ENCODE assay signal across 19 cellular contexts in genomic region chr12:91194500-91194899, GRCh38. TPM values are rescaled to one million over a fixed set of nuclear protein-coding genes. Genes with fewer than 3 reads are reported as not detected.
A peak's percentile ranks its signal among the peaks of the same experiment; 100 is the strongest.
DNase-seq lines count a peak whose midpoint lies in the region; ATAC-seq, FAIRE-seq and TF ChIP-seq lines count a peak whose summit lies in the region.
"Had no signal": no experiment of that assay in that cellular context is flagged by ENCODE, and none has a peak within 500 bp of the region (broad histone marks: within the 10 kb centered on the region; RNA-seq: fewer than 3 reads in every experiment).

No MANE protein-coding gene starts in this region.

- TF ChIP-seq CTCF in IMR-90 (conservative IDR thresholded peaks at IDR 0.05; ENCODE audit: low read depth, low read length) = no peak
- TF ChIP-seq CTCF in astrocyte (IDR thresholded peaks at IDR 0.05; ENCODE audit: insufficient read depth, low read depth, low read length) = no peak
- no peak for TF ChIP-seq CTCF in foreskin keratinocyte (conservative IDR thresholded peaks at IDR 0.05)
- TF ChIP-seq CTCF in right atrium auricular region (IDR thresholded peaks at IDR 0.05) = no peak
- no peak for TF ChIP-seq CTCF in ovary (IDR thresholded peaks at IDR 0.05)

- peaks cover 8% of the 10 kb centered on the region for H3K4me1 Mint-ChIP-seq in astrocyte (ENCODE audit: low read depth, unreplicated experiment)
- H3K4me1 Mint-ChIP-seq: CD14-positive monocyte had no signal

- WGBS in IMR-90 (ENCODE audit: extremely low coverage in 2 of 2, insufficient read length in 1 of 2), 2 experiments = no CpG with 5 or more reads among the region's 2 CpGs
- WGBS in ovary, 3 donors = 68 to 77% (median 69%) methylated on average over 2 of the region's 2 CpGs

- H4K20me1 ChIP-seq in IMR-90 (ENCODE audit: insufficient read depth, low read length) (no peaks in the 10 kb centered on the region), astrocyte (ENCODE audit: insufficient read depth, low read length) (no peaks in the 10 kb centered on the region)

- CTCF ChIA-PET in IMR-90 (lab: Yijun Ruan, JAX) = no interaction called here

- H3K79me1 ChIP-seq in IMR-90 (ENCODE audit: low read depth in 1 of 2, low read length in 2 of 2) = no peaks in the 10 kb centered on the region

- dilution Hi-C loops in IMR-90 (cut with HindIII; ENCODE audit: low sequenced_read_pairs, unreplicated experiment) = no loop called here

- no peak overlapping the region for H3K27ac Mint-ChIP-seq in astrocyte (ENCODE audit: unreplicated experiment)
- H3K27ac Mint-ChIP-seq: CD14-positive monocyte had no signal

- intact Hi-C loops in IMR-90 (cut with micrococcal nuclease) = no loop called here
- intact Hi-C loops in ovary (cut with DNase I) = no loop called here

- no peak overlapping the region for H4K8ac ChIP-seq in IMR-90 (ENCODE audit: low read depth in 2 of 2, low read length in 2 of 2)

- no peak overlapping the region for H3K9ac ChIP-seq in IMR-90 (ENCODE audit: low read depth, low read length)
- H3K9ac ChIP-seq in astrocyte (ENCODE audit: low read length) = no peak overlapping the region

- H2AK5ac ChIP-seq in IMR-90 (ENCODE audit: low read depth, low read length) = no peak overlapping the region

- H3K27me3 ChIP-seq in IMR-90 (ENCODE audit: control insufficient read depth, insufficient read depth, low read length) (no peaks in the 10 kb centered on the region), astrocyte (ENCODE audit: insufficient read depth, low read length) (no peaks in the 10 kb centered on the region), foreskin keratinocyte (no peaks in the 10 kb centered on the region), right atrium auricular region (no peaks in the 10 kb centered on the region), ovary (no peaks in the 10 kb centered on the region)
- H3K27me3 ChIP-seq: Peyer's patch had no signal

- TF ChIP-seq POLR2A in IMR-90 (IDR thresholded peaks at IDR 0.05; ENCODE audit: low read depth, low read length) = no peak
- no peak for TF ChIP-seq POLR2A in ovary (IDR thresholded peaks at IDR 0.05)

- no peak overlapping the region for H3K27ac ChIP-seq in IMR-90 (ENCODE audit: insufficient read depth, low read length)
- H3K27ac ChIP-seq in astrocyte (ENCODE audit: low read depth, low read length) = no peak overlapping the region
- no peak overlapping the region for H3K27ac ChIP-seq in foreskin keratinocyte
- H3K27ac ChIP-seq in right atrium auricular region = no peak overlapping the region
- no peak overlapping the region for H3K27ac ChIP-seq in ovary
- H3K27ac ChIP-seq: Peyer's patch had no signal

- in situ Hi-C loops in IMR-90 (cut with MboI; ENCODE audit: low sequenced_read_pairs) = no loop called here

- TF ChIP-seq RAD21 in IMR-90 (IDR thresholded peaks at IDR 0.05; ENCODE audit: low read length) = no peak

- H4K91ac ChIP-seq in IMR-90 (ENCODE audit: insufficient read depth, low read depth, low read length) = no peak overlapping the region

- H3K4me3 Mint-ChIP-seq in astrocyte (ENCODE audit: unreplicated experiment) = no peak overlapping the region
- H3K4me3 Mint-ChIP-seq: CD14-positive monocyte had no signal

- BruUV-seq in IMR-90 (replicated peaks; lab: Mats Ljungman, UMichigan) = no TSS peak

- no peak overlapping the region for H3K56ac ChIP-seq in IMR-90 (ENCODE audit: extremely low read depth, insufficient read depth, low read length)

- no peak overlapping the region for H3K4me2 ChIP-seq in IMR-90 (ENCODE audit: low read depth, low read length)
- H3K4me2 ChIP-seq in astrocyte (ENCODE audit: low read length) = no peak overlapping the region

- no peak overlapping the region for H2BK120ac ChIP-seq in IMR-90 (ENCODE audit: low read depth, low read length)

- H2AFZ ChIP-seq in IMR-90 (replicated peaks; ENCODE audit: low read length, poor library complexity) (no peak overlapping the region), astrocyte (ENCODE audit: low read depth, low read length) (no peak overlapping the region)

- H3K4me1 ChIP-seq in IMR-90 (ENCODE audit: control insufficient read depth, insufficient read depth, low read length) (peaks cover 2% of the 10 kb centered on the region; the same call in 1 of the 2 replicates), astrocyte (ENCODE audit: insufficient read depth, low read length) (no peaks in the 10 kb centered on the region), foreskin keratinocyte (peaks cover 12% of the 10 kb centered on the region), right atrium auricular region (no peaks in the 10 kb centered on the region), ovary (ENCODE audit: insufficient read depth) (peaks cover 2% of the 10 kb centered on the region)
- H3K4me1 ChIP-seq: Peyer's patch had no signal

- DNase-seq in IMR-90 (peak; percentile 57), astrocyte (ENCODE audit: low read depth) (peak; percentile 64), foreskin keratinocyte (peak; percentile 80 to 91), right atrium auricular region (ENCODE audit: low spot score) (no peak), ovary (no peak), hypothalamus (lab: John Stamatoyannopoulos, UW) (no peak)
- DNase-seq: 8988T, GDM1, Karpas-422, NCI-H1930, NCI-H2171 treated with DMSO at 0.1 percent for 48 hours, NCI-H510A, Peyer's patch, SHP77 treated with DMSO at 0.1 percent for 48 hours had no signal

- H3K23ac ChIP-seq in IMR-90 (ENCODE audit: low read depth, low read length) = no peak overlapping the region

- POLR2A ChIA-PET in IMR-90 (lab: Charles Lee; ENCODE audit: unreplicated experiment) = no interaction called here

- no peaks in the 10 kb centered on the region for H3K9me1 ChIP-seq in IMR-90 (ENCODE audit: insufficient read depth, low read length)

- H3K9me3 Mint-ChIP-seq in astrocyte (ENCODE audit: unreplicated experiment) = peaks cover 15% of the 10 kb centered on the region

- peak; percentile 39 for FAIRE-seq in A204.1 (lab: Jason Lieb, UNC)
- no peak for FAIRE-seq in astrocyte (lab: Jason Lieb, UNC)
- FAIRE-seq: GM12892, HepG2 had no signal

- TF ChIP-seq EP300 in ovary (IDR thresholded peaks at IDR 0.05) = no peak

- H3K9me3 ChIP-seq in IMR-90 (ENCODE audit: control insufficient read depth, insufficient read depth, low read length) (peaks cover 12% of the 10 kb centered on the region), astrocyte (ENCODE audit: insufficient read depth, low read depth, low read length) (peaks cover 4% of the 10 kb centered on the region), right atrium auricular region (peaks cover 0 to 17% of the 10 kb centered on the region in 2 donors), ovary (no peaks in the 10 kb centered on the region)

- H2BK20ac ChIP-seq in IMR-90 (ENCODE audit: low read depth, low read length) = no peak overlapping the region

- no peaks in the 10 kb centered on the region for H3K79me2 ChIP-seq in astrocyte (ENCODE audit: insufficient read depth, low read length)

- no peak overlapping the region for H4K5ac ChIP-seq in IMR-90 (ENCODE audit: low read depth, low read length)

- H3K27me3 Mint-ChIP-seq in astrocyte (ENCODE audit: low read depth, unreplicated experiment) = no peaks in the 10 kb centered on the region

- no peak overlapping the region for H2BK15ac ChIP-seq in IMR-90 (ENCODE audit: low read depth, low read length)

- H2AK9ac ChIP-seq in IMR-90 (replicated peaks; ENCODE audit: low read depth, low read length, poor library complexity) = no peak overlapping the region

- H3K4me3 ChIP-seq in IMR-90 (ENCODE audit: insufficient read depth, low read depth, low read length) (no peak overlapping the region), astrocyte (ENCODE audit: insufficient read depth, low read depth, low read length) (no peak overlapping the region), right atrium auricular region (no peak overlapping the region), ovary (no peak overlapping the region)
- H3K4me3 ChIP-seq: Peyer's patch had no signal

- H3K36me3 Mint-ChIP-seq in astrocyte (ENCODE audit: low read depth, unreplicated experiment) = no peaks in the 10 kb centered on the region
- H3K36me3 Mint-ChIP-seq: CD14-positive monocyte had no signal

- ATAC-seq in IMR-90 (ENCODE audit: low read depth) = no peak
- peak; percentile 48 for ATAC-seq in foreskin keratinocyte
- ATAC-seq in HG03196 (IDR thresholded peaks at IDR 0.05; ENCODE audit: unreplicated experiment) = no peak
- ATAC-seq: HepG2 had no signal

- no peak overlapping the region for H3K4ac ChIP-seq in IMR-90 (ENCODE audit: low read depth, low read length)

- H3K36me3 ChIP-seq in IMR-90 (ENCODE audit: control insufficient read depth, insufficient read depth, low read length) (no peaks in the 10 kb centered on the region), astrocyte (ENCODE audit: insufficient read depth, low read length) (no peaks in the 10 kb centered on the region), right atrium auricular region (no peaks in the 10 kb centered on the region), ovary (no peaks in the 10 kb centered on the region)
- H3K36me3 ChIP-seq: Peyer's patch had no signal

- H2BK5ac ChIP-seq in IMR-90 (ENCODE audit: low read depth, low read length, poor library complexity, severe bottlenecking) = peak overlapping the region; percentile 74

- no peak overlapping the region for H3K18ac ChIP-seq in IMR-90 (ENCODE audit: low read depth, low read length)

- H3K14ac ChIP-seq in IMR-90 (replicated peaks; ENCODE audit: low read depth, low read length) = no peak overlapping the region

TF ChIP-seq in IMR-90, 13 proteins besides CTCF, POLR2A, EP300 and RAD21 (continues in another document):
- no peak for TF ChIP-seq MAZ (IDR thresholded peaks at IDR 0.05; ENCODE audit: borderline replicate concordance, low read depth, low read length)
- no peak for TF ChIP-seq MXI1 (IDR thresholded peaks at IDR 0.05; ENCODE audit: borderline replicate concordance, low read depth, low read length)
- TF ChIP-seq, protein P1, sequence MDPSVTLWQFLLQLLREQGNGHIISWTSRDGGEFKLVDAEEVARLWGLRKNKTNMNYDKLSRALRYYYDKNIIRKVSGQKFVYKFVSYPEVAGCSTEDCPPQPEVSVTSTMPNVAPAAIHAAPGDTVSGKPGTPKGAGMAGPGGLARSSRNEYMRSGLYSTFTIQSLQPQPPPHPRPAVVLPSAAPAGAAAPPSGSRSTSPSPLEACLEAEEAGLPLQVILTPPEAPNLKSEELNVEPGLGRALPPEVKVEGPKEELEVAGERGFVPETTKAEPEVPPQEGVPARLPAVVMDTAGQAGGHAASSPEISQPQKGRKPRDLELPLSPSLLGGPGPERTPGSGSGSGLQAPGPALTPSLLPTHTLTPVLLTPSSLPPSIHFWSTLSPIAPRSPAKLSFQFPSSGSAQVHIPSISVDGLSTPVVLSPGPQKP (IDR thresholded peaks at IDR 0.05; ENCODE audit: borderline replicate concordance, low read depth, low read length) = no peak
- no peak for TF ChIP-seq FOS (IDR thresholded peaks at IDR 0.05; ENCODE audit: low read depth, low read length)

RNA-seq across cellular contexts. Expression of gene DCN, which starts 11.9 kb away (rescaled TPM):
- total RNA-seq in IMR-90 (2012; rRNA removed) (223 and 241 TPM in 2 replicates), astrocyte (0.57 and 0.87 TPM in 2 replicates), foreskin keratinocyte (0.18 and 0.48 TPM in 2 replicates), right atrium auricular region (1,000 to 10,000 TPM in 1 of 2 donors, 100 to 1,000 TPM in 1; 994 to 1,906 TPM), ovary (1,000 to 10,000 TPM; 1,911 to 4,145 (median 2,871) TPM)
- polyA plus RNA-seq in IMR-90 (2012; rRNA removed) (792 and 965 TPM in 2 replicates), foreskin keratinocyte (0.13 and 0.40 TPM in 2 replicates), ovary (1,000 to 10,000 TPM; 2,127 to 5,778 TPM)
- 379 and 539 TPM in 2 replicates for polyA plus RNA-seq in IMR-90 (2012; cell fraction: cytosol; rRNA removed)
- 63.3 and 526 TPM in 2 replicates for polyA plus RNA-seq in IMR-90 (2012; cell fraction: nucleus; rRNA removed; ENCODE audit: low replicate concordance)
- total RNA-seq: HepG2 had no signal
- polyA plus RNA-seq: CD14-positive monocyte, HepG2 had no signal

Comparison
In these comparisons a context has a peak if more than half of its experiments do, and no peak if none do; other contexts are left out.
1. DNase-seq: peak in IMR-90 (single experiment), astrocyte (single experiment) and foreskin keratinocyte (2 of 2); none in right atrium auricular region (single experiment), ovary (0 of 5) and hypothalamus (0 of 51).
2. RNA of gene DCN, which starts 11.9 kb away (total RNA-seq): 1,911 to 4,145 TPM in ovary, 994 to 1,906 TPM in right atrium auricular region and 223 to 241 TPM in IMR-90; 0.57 to 0.87 TPM in astrocyte and 0.18 to 0.48 TPM in foreskin keratinocyte; every median in the first group is over 100 times any median in the second.